ENCODE assay signal across 8 cellular contexts in genomic region chr21:31180256-31181088, GRCh38.
DNase-seq lines count a peak whose midpoint lies in the region; ATAC-seq and TF ChIP-seq lines count a peak whose summit lies in the region.

No MANE protein-coding gene starts in this region.

- H3K36me3 ChIP-seq in GM06990 (ENCODE audit: control insufficient read depth, insufficient read depth, low read length) (no peaks in the 10 kb centered on the region), left ventricle myocardium inferior (no peaks in the 10 kb centered on the region), tibial nerve (no peaks in the 10 kb centered on the region)

- peak overlapping the region; percentile 97 for H3K4me3 Mint-ChIP-seq in activated T-helper 17 cell treated with anti-CD3 and anti-CD28 coated beads, Interleukin-2, amount 50 U/mL, for 72 hours

- DNase-seq in ACHN (peak; percentile 47), GM06990 (ENCODE audit: extremely low read depth, insufficient read length) (no peak), NCI-H2081 (lab: John Stamatoyannopoulos, UW) (peak; percentile 6 to 16), left ventricle myocardium inferior (no peak), tibial nerve (ENCODE audit: low spot score in 2 of 2) (peak in 1 of 2 donors; percentile 40)
- no peak for DNase-seq in effector CD4-positive, alpha-beta T cell

- WGBS in tibial nerve, 2 donors = 52 to 53% methylated on average over 5 of the region's 5 CpGs

- in situ Hi-C loops in ACHN (cut with HindIII; ENCODE audit: low pct_ligation_motif_present, low pct_unique_long_range_greater_than_20kb, low sequenced_read_pairs) = no loop called here

- H3K4me3 ChIP-seq in GM06990 (replicated peaks; ENCODE audit: low read depth, low read length) (no peak overlapping the region), left ventricle myocardium inferior (no peak overlapping the region), tibial nerve (no peak overlapping the region)

- H3K9me3 Mint-ChIP-seq in activated T-helper 17 cell treated with anti-CD3 and anti-CD28 coated beads, Interleukin-2, amount 50 U/mL, for 72 hours = no peaks in the 10 kb centered on the region

- H3K27ac ChIP-seq in left ventricle myocardium inferior (replicated peaks) = no peak overlapping the region
- H3K27ac ChIP-seq in tibial nerve = no peak overlapping the region

- no peaks in the 10 kb centered on the region for H3K9me3 ChIP-seq in left ventricle myocardium inferior (replicated peaks)
- H3K9me3 ChIP-seq in tibial nerve = no peaks in the 10 kb centered on the region

- no peak for TF ChIP-seq EP300 in tibial nerve (IDR thresholded peaks at IDR 0.05)

- H3K4me1 ChIP-seq in left ventricle myocardium inferior (no peaks in the 10 kb centered on the region), tibial nerve (peaks cover 0 to 1% (median 0%) of the 10 kb centered on the region in 4 donors)

- TF ChIP-seq POLR2A in tibial nerve (IDR thresholded peaks at IDR 0.05) = no peak

- H3K27me3 Mint-ChIP-seq in activated T-helper 17 cell treated with anti-CD3 and anti-CD28 coated beads, Interleukin-2, amount 50 U/mL, for 72 hours = no peaks in the 10 kb centered on the region

- H3K4me1 Mint-ChIP-seq in activated T-helper 17 cell treated with anti-CD3 and anti-CD28 coated beads, Interleukin-2, amount 50 U/mL, for 72 hours = peaks cover 44% of the 10 kb centered on the region

- intact Hi-C loops in left ventricle myocardium inferior (cut with micrococcal nuclease) = loop anchor here (2.0 kb wide), 1 partner anchor 82 kb away; no protein-coding TSS in a partner anchor

- H3K36me3 Mint-ChIP-seq in activated T-helper 17 cell treated with anti-CD3 and anti-CD28 coated beads, Interleukin-2, amount 50 U/mL, for 72 hours (ENCODE audit: low read depth) = peaks cover 91% of the 10 kb centered on the region

- peak overlapping the region; percentile 98 for H3K27ac Mint-ChIP-seq in activated T-helper 17 cell treated with anti-CD3 and anti-CD28 coated beads, Interleukin-2, amount 50 U/mL, for 72 hours

- TF ChIP-seq CTCF in GM06990 (IDR thresholded peaks at IDR 0.05; ENCODE audit: insufficient read depth, low read length, poor library complexity, severe bottlenecking) = peak; percentile 50
- TF ChIP-seq CTCF in left ventricle myocardium inferior (IDR thresholded peaks at IDR 0.05; ENCODE audit: borderline replicate concordance) = peak; percentile 67
- TF ChIP-seq CTCF in tibial nerve (IDR thresholded peaks at IDR 0.05) = peak; percentile 49 to 69 (median 56)

- H3K27me3 ChIP-seq in GM06990 (replicated peaks; ENCODE audit: control insufficient read depth, insufficient read depth, low read length) (no peaks in the 10 kb centered on the region), left ventricle myocardium inferior (ENCODE audit: low read depth) (peaks cover 5% of the 10 kb centered on the region), tibial nerve (no peaks in the 10 kb centered on the region)

- ATAC-seq in activated T-helper 17 cell treated with anti-CD3 and anti-CD28 coated beads, Interleukin-2, amount 50 U/mL, for 72 hours (replicated peaks) = no peak
- ATAC-seq in GM18868 (IDR thresholded peaks at IDR 0.05; ENCODE audit: unreplicated experiment) = no peak

Comparison
In these comparisons a context has a peak if more than half of its experiments do, and no peak if none do; other contexts are left out.
1. DNase-seq: peak in ACHN (single experiment) and NCI-H2081 (2 of 2); none in GM06990 (single experiment), left ventricle myocardium inferior (single experiment) and effector CD4-positive, alpha-beta T cell (single experiment).
2. Peak in every context shown above with its lines, with median percentiles within 50 percentile points of each other: CTCF ChIP-seq.